1 cellular context compared by ENCODE assay signal in genomic region chr21:46021978-46022544, GRCh38.
TF ChIP-seq lines count a peak whose summit lies in the region.

No MANE protein-coding gene starts in this region.

TF ChIP-seq in GM23338, 12 proteins besides CTCF, POLR2A, EP300 and RAD21:
- no peak for TF ChIP-seq REST (IDR thresholded peaks at IDR 0.05; ENCODE audit: unreplicated experiment)
- TF ChIP-seq ZNF462 (CRISPR knock-in tag; IDR thresholded peaks at IDR 0.05), result no peak
- no peak for TF ChIP-seq EZH2 (IDR thresholded peaks at IDR 0.05; ENCODE audit: low read depth, unreplicated experiment)
- TF ChIP-seq ZNF331 (CRISPR knock-in tag; IDR thresholded peaks at IDR 0.05; ENCODE audit: low read depth), result no peak
- TF ChIP-seq EZH2phosphoT487 (IDR thresholded peaks at IDR 0.05; ENCODE audit: unreplicated experiment), result no peak
- no peak for TF ChIP-seq POLR2AphosphoS5 (IDR thresholded peaks at IDR 0.05; ENCODE audit: low read depth)
- TF ChIP-seq ZNF114 (CRISPR knock-in tag; IDR thresholded peaks at IDR 0.05), result no peak
- no peak for TF ChIP-seq CREB1 (CRISPR knock-in tag; IDR thresholded peaks at IDR 0.05; ENCODE audit: low read depth)
- no peak for TF ChIP-seq STAT1 (IDR thresholded peaks at IDR 0.05; ENCODE audit: unreplicated experiment)
- TF ChIP-seq NANOG (IDR thresholded peaks at IDR 0.05; ENCODE audit: borderline replicate concordance), result no peak
- no peak for TF ChIP-seq JUNB (IDR thresholded peaks at IDR 0.05; ENCODE audit: unreplicated experiment)
- TF ChIP-seq ETS1 (IDR thresholded peaks at IDR 0.05), result no peak
